ENCODE assay signal across 25 cellular contexts in the genomic region with DNA sequence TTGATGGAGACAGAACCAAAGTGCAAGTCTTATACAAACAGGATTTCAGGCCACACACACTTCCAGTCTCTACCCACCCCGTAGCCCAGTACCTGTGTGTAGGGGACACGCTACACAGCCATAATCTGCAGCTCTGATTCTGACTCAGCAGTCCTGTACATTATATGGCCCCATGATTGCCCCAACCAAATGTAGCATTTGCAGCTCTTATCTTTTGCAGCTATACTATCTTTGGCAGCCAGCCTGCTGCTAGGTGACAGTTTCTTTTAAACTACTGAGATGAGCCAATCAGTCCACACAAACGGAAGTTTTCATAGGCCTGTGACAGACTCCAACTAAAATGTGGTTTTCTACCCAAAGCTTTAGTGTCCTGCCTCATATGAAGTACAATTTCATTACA.
DNase-seq lines count a peak whose midpoint lies in the region; ATAC-seq, FAIRE-seq and TF ChIP-seq lines count a peak whose summit lies in the region.
"Had no signal": no experiment of that assay in that cellular context is flagged by ENCODE, and none has a peak within 500 bp of the region (broad histone marks: within the 10 kb centered on the region; RNA-seq: fewer than 3 reads in every experiment).

No MANE protein-coding gene starts in this region.

- H3K9me1 ChIP-seq in K562 (ENCODE audit: control insufficient read depth, insufficient read depth, low read length): no peaks in the 10 kb centered on the region

- no peaks in the 10 kb centered on the region for H3K79me1 ChIP-seq in mesenchymal stem cell (replicated peaks; ENCODE audit: low read length, poor library complexity, severe bottlenecking)

- H3K18ac ChIP-seq in mesenchymal stem cell (ENCODE audit: low read depth in 1 of 2, low read length in 2 of 2): no peak overlapping the region

- no TSS peak for BruUV-seq in K562 (replicated peaks; lab: Mats Ljungman, UMichigan)

- no peak overlapping the region for H2BK12ac ChIP-seq in mesenchymal stem cell (ENCODE audit: low read length in 2 of 2)

- in situ Hi-C loops in K562 (cut with MboI): no loop called here

- TF ChIP-seq POLR2A in K562 (conservative IDR thresholded peaks at IDR 0.05): no peak

- no peak overlapping the region for H3K23ac ChIP-seq in mesenchymal stem cell (ENCODE audit: low read length in 2 of 2)

- H2BK120ac ChIP-seq in mesenchymal stem cell (ENCODE audit: low read depth, low read length): no peak overlapping the region

- CTCF ChIA-PET in K562 (lab: Yijun Ruan, JAX; ENCODE audit: low intra/inter-chr PET ratio): no interaction called here

- 0% methylated on average over 3 of the region's 3 CpGs for WGBS in K562 (ENCODE audit: insufficient coverage, low coverage, missing lambda C conversion rate)
- WGBS in mesenchymal stem cell: 70% methylated on average over 3 of the region's 3 CpGs

- H3K4me3 Mint-ChIP-seq in activated T-helper 2 cell treated with anti-CD3 and anti-CD28 coated beads, Interferon-gamma antibody, Interleukin-2, Interleukin-4, amounts not matched to agents 10 μg/mL and 5 μg/mL and 100 μg/mL, durations not matched to agents 14 hours and 24 hours and 36 hours (ENCODE audit: low read depth): no peak overlapping the region
- H3K4me3 Mint-ChIP-seq: CD4-positive, CD25-positive, alpha-beta regulatory T cell had no signal

- H3K36me3 ChIP-seq in K562 (ENCODE audit: control insufficient read depth, insufficient read depth, low read length) (no peaks in the 10 kb centered on the region), mucosa of descending colon (ENCODE audit: low read depth) (no peaks in the 10 kb centered on the region), mesenchymal stem cell (ENCODE audit: control insufficient read depth in 1 of 2, insufficient read depth in 2 of 2, low read depth in 1 of 2, low read length in 2 of 2) (no peaks in the 10 kb centered on the region)
- H3K36me3 ChIP-seq: SJCRH30 had no signal

- no peaks in the 10 kb centered on the region for H4K20me1 ChIP-seq in K562 (replicated peaks; ENCODE audit: control insufficient read depth, insufficient read depth, low read length)

- ATAC-seq in K562 (no peak), mucosa of descending colon (peak; percentile 99), Right ventricle myocardium inferior (no peak)
- ATAC-seq: HCT116, Panc1 had no signal

- H3K9me3 Mint-ChIP-seq in activated T-helper 2 cell treated with anti-CD3 and anti-CD28 coated beads, Interferon-gamma antibody, Interleukin-2, Interleukin-4, amounts not matched to agents 10 μg/mL and 5 μg/mL and 100 μg/mL, durations not matched to agents 14 hours and 24 hours and 36 hours: no peaks in the 10 kb centered on the region

- no peaks in the 10 kb centered on the region for H3K36me3 Mint-ChIP-seq in activated T-helper 2 cell treated with anti-CD3 and anti-CD28 coated beads, Interferon-gamma antibody, Interleukin-2, Interleukin-4, amounts not matched to agents 10 μg/mL and 5 μg/mL and 100 μg/mL, durations not matched to agents 14 hours and 24 hours and 36 hours (ENCODE audit: low read depth)
- H3K36me3 Mint-ChIP-seq: CD4-positive, CD25-positive, alpha-beta regulatory T cell had no signal

- H3K9me3 ChIP-seq in K562 (replicated peaks; ENCODE audit: control insufficient read depth, insufficient read depth, low read depth, low read length): no peaks in the 10 kb centered on the region
- H3K9me3 ChIP-seq in mucosa of descending colon: no peaks in the 10 kb centered on the region
- H3K9me3 ChIP-seq in mesenchymal stem cell (ENCODE audit: control insufficient read depth, low read length): no peaks in the 10 kb centered on the region
- H3K9me3 ChIP-seq: SJCRH30 had no signal

- DNase-seq in CMK (ENCODE audit: low read depth): peak; percentile 60
- DNase-seq in NOMO-1 treated with dmso at 0.1 percent for 144 hours (lab: John Stamatoyannopoulos, UW; ENCODE audit: unreplicated experiment): peak; percentile 34
- peak in 2 of 4 experiments; percentile 2 to 12 for DNase-seq in K562 (ENCODE audit: extremely low read depth in 1 of 4, low spot score in 3 of 4)
- DNase-seq in mucosa of descending colon: peak in 2 of 3 donors; percentile 38 to 86
- DNase-seq in hepatic stellate cell (ENCODE audit: low spot score): no peak
- DNase-seq in mesenchymal stem cell: no peak
- DNase-seq in Right ventricle myocardium inferior (ENCODE audit: missing footprints): no peak
- no peak for DNase-seq in activated T-helper 2 cell treated with anti-CD3 and anti-CD28 coated beads, Interferon-gamma antibody, Interleukin-2, Interleukin-4, amounts not matched to agents 10 μg/mL and 5 μg/mL and 100 μg/mL, durations not matched to agents 14 hours and 24 hours and 36 hours (ENCODE audit: low spot score)
- DNase-seq: CD4-positive, CD25-positive, alpha-beta regulatory T cell; COR-L47; IMR-90; MM.1S; NCI-H1048; NCI-H1417 treated with DMSO at 0.1 percent for 48 hours; NCI-H187; NCI-H446 treated with DMSO at 0.1 percent for 48 hours; NCI-H526 treated with DMSO at 0.1 percent for 48 hours; SJCRH30 had no signal

- POLR2A ChIA-PET in K562 (lab: Yijun Ruan, JAX): no interaction called here

- intact Hi-C loops in K562 (cut with micrococcal nuclease) (no loop called here), mucosa of descending colon (cut with DNase I, micrococcal nuclease) (no loop called here), Right ventricle myocardium inferior (cut with DNase I) (no loop called here)
- intact Hi-C loops in activated T-helper 2 cell treated with anti-CD3 and anti-CD28 coated beads, Interferon-gamma antibody, Interleukin-2, Interleukin-4, amounts not matched to agents 10 μg/mL and 5 μg/mL and 100 μg/mL, durations not matched to agents 14 hours and 24 hours and 36 hours (cut with micrococcal nuclease): no loop called here

- H2BK15ac ChIP-seq in mesenchymal stem cell (ENCODE audit: low read depth, poor library complexity, severe bottlenecking): no peak overlapping the region

- no peak overlapping the region for H3K27ac ChIP-seq in K562 (ENCODE audit: extremely low read depth, low read depth, low read length)
- no peak overlapping the region for H3K27ac ChIP-seq in mesenchymal stem cell (ENCODE audit: low read length, poor library complexity, severe bottlenecking)
- H3K27ac ChIP-seq: SJCRH30 had no signal

- no peak for TF ChIP-seq RAD21 in K562 (CRISPR knock-in tag; conservative IDR thresholded peaks at IDR 0.05 in 1 of 2, IDR thresholded peaks at IDR 0.05 in 1 of 2)

- no peak for TF ChIP-seq EP300 in K562 (IDR thresholded peaks at IDR 0.05; ENCODE audit: low read length)

- no peak overlapping the region for H2BK5ac ChIP-seq in mesenchymal stem cell (ENCODE audit: low read depth, low read length, poor library complexity, severe bottlenecking)

- H3K4me1 ChIP-seq in K562 (replicated peaks in 1 of 2; ENCODE audit: control insufficient read depth in 2 of 2, insufficient read depth in 2 of 2, low read length in 2 of 2) (no peaks in the 10 kb centered on the region), mucosa of descending colon (ENCODE audit: low read depth) (peaks cover 8% of the 10 kb centered on the region), mesenchymal stem cell (ENCODE audit: control insufficient read depth, insufficient read depth, low read depth, low read length) (no peaks in the 10 kb centered on the region)
- H3K4me1 ChIP-seq: SJCRH30 had no signal

- no peak overlapping the region for H3K4me2 ChIP-seq in K562 (ENCODE audit: insufficient read depth, low read length)
- no peak overlapping the region for H3K4me2 ChIP-seq in mesenchymal stem cell (ENCODE audit: low read length, poor library complexity, severe bottlenecking)

- FAIRE-seq in K562 (lab: Jason Lieb, UNC): no peak
- FAIRE-seq: G401.6, GM12892, GM18507, GM19239, H1 had no signal

- H3K4me1 Mint-ChIP-seq in activated T-helper 2 cell treated with anti-CD3 and anti-CD28 coated beads, Interferon-gamma antibody, Interleukin-2, Interleukin-4, amounts not matched to agents 10 μg/mL and 5 μg/mL and 100 μg/mL, durations not matched to agents 14 hours and 24 hours and 36 hours (ENCODE audit: low read depth): no peaks in the 10 kb centered on the region
- H3K4me1 Mint-ChIP-seq: CD4-positive, CD25-positive, alpha-beta regulatory T cell had no signal

- H3K4me3 ChIP-seq in K562 (no peak overlapping the region), mucosa of descending colon (no peak overlapping the region), mesenchymal stem cell (ENCODE audit: insufficient read depth in 1 of 2, low read depth in 1 of 2, low read length in 2 of 2) (no peak overlapping the region)
- H3K4me3 ChIP-seq: SJCRH30 had no signal

- no peak overlapping the region for H3K4ac ChIP-seq in mesenchymal stem cell (ENCODE audit: low read depth in 1 of 2, low read length in 2 of 2)

- H4K91ac ChIP-seq in mesenchymal stem cell (ENCODE audit: low read length): no peak overlapping the region

- TF ChIP-seq CTCF in K562 (IDR thresholded peaks at IDR 0.05 in 2 of 3, conservative IDR thresholded peaks at IDR 0.05 in 1 of 3; ENCODE audit: insufficient read depth in 2 of 3, low read depth in 1 of 3, low read length in 3 of 3): no peak
- no peak for TF ChIP-seq CTCF in mucosa of descending colon (IDR thresholded peaks at IDR 0.05)

- H3K27me3 ChIP-seq in K562 (ENCODE audit: control insufficient read depth in 2 of 2, insufficient read depth in 2 of 2, low read length in 2 of 2) (no peaks in the 10 kb centered on the region), mesenchymal stem cell (ENCODE audit: control insufficient read depth in 1 of 2, insufficient read depth in 1 of 2, low read length in 2 of 2) (no peaks in the 10 kb centered on the region)
- H3K27me3 ChIP-seq: SJCRH30 had no signal

- H2AK5ac ChIP-seq in mesenchymal stem cell (ENCODE audit: low read length, severe bottlenecking): no peak overlapping the region

- H2AFZ ChIP-seq in K562 (ENCODE audit: low read depth, low read length): no peak overlapping the region
- no peak overlapping the region for H2AFZ ChIP-seq in mesenchymal stem cell (ENCODE audit: low read depth, low read length)

- H3K14ac ChIP-seq in mesenchymal stem cell (ENCODE audit: low read length in 2 of 2): no peak overlapping the region

- H3K27me3 Mint-ChIP-seq in activated T-helper 2 cell treated with anti-CD3 and anti-CD28 coated beads, Interferon-gamma antibody, Interleukin-2, Interleukin-4, amounts not matched to agents 10 μg/mL and 5 μg/mL and 100 μg/mL, durations not matched to agents 14 hours and 24 hours and 36 hours (ENCODE audit: low read depth): no peaks in the 10 kb centered on the region
- H3K27me3 Mint-ChIP-seq: CD4-positive, CD25-positive, alpha-beta regulatory T cell had no signal

- H3K9ac ChIP-seq in K562 (ENCODE audit: insufficient read depth in 1 of 2, low read depth in 2 of 2, low read length in 2 of 2) (no peak overlapping the region), mesenchymal stem cell (ENCODE audit: low read length) (no peak overlapping the region)

- H3K27ac Mint-ChIP-seq in activated T-helper 2 cell treated with anti-CD3 and anti-CD28 coated beads, Interferon-gamma antibody, Interleukin-2, Interleukin-4, amounts not matched to agents 10 μg/mL and 5 μg/mL and 100 μg/mL, durations not matched to agents 14 hours and 24 hours and 36 hours: no peak overlapping the region
- H3K27ac Mint-ChIP-seq: CD4-positive, CD25-positive, alpha-beta regulatory T cell had no signal

- H4K8ac ChIP-seq in mesenchymal stem cell (ENCODE audit: low read length): no peak overlapping the region

- no peaks in the 10 kb centered on the region for H3K79me2 ChIP-seq in K562 (ENCODE audit: control insufficient read depth, insufficient read depth, low read length)

TF ChIP-seq in K562, 482 proteins besides CTCF, POLR2A, EP300 and RAD21 (continues in another document):
- TF ChIP-seq TCF3 (CRISPR knock-in tag; IDR thresholded peaks at IDR 0.05): peak; percentile 31; the same call in 1 of the 2 replicates

Comparison
In these comparisons a context has a peak if more than half of its experiments do, and no peak if none do; other contexts are left out.
1. DNase-seq: peak in CMK (single experiment), NOMO-1 treated with dmso at 0.1 percent for 144 hours (single experiment) and mucosa of descending colon (2 of 3); none in hepatic stellate cell (single experiment), mesenchymal stem cell (single experiment), Right ventricle myocardium inferior (single experiment) and activated T-helper 2 cell treated with anti-CD3 and anti-CD28 coated beads, Interferon-gamma antibody, Interleukin-2, Interleukin-4, amounts not matched to agents 10 μg/mL and 5 μg/mL and 100 μg/mL, durations not matched to agents 14 hours and 24 hours and 36 hours (single experiment).